ENCODE assay signal across 17 cellular contexts in the genomic region with DNA sequence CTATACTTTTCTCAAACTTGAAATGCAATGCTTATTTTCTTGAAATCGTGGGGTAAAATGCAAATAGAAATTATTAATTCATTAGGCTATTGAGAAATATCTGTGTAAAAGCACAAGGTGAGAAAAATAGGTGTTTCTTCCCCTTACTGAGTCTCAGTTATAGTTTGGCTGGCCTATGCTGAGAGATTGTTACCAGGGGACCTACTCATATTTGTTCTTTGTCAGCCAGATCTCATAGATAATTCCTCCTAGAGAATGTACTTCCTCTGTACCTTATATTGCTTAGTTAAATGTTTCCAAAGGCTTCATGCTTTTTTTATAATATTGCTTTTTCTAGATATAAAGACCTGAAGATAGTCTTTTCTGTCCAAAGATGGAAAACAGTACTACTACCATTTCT. TPM values are rescaled to one million over a fixed set of nuclear protein-coding genes. Genes with fewer than 3 reads are reported as not detected.
DNase-seq lines count a peak whose midpoint lies in the region; FAIRE-seq and TF ChIP-seq lines count a peak whose summit lies in the region.
"Had no signal": no experiment of that assay in that cellular context is flagged by ENCODE, and none has a peak within 500 bp of the region (broad histone marks: within the 10 kb centered on the region; RNA-seq: fewer than 3 reads in every experiment).

No MANE protein-coding gene starts in this region.

- peak overlapping the region; percentile 87 for H3K27ac ChIP-seq in hepatocyte
- peak overlapping the region; percentile 76 to 86 for H3K27ac ChIP-seq in mucosa of rectum (ENCODE audit: low read depth in 2 of 2, low read length in 2 of 2)
- no peak overlapping the region for H3K27ac ChIP-seq in tibial artery
- H3K27ac ChIP-seq: PC-9 had no signal

- peak overlapping the region in 1 of 2 donors; percentile 66 for H3K9ac ChIP-seq in mucosa of rectum (ENCODE audit: low read depth in 1 of 2, low read length in 2 of 2)

- TF ChIP-seq CTCF in Calu3 (IDR thresholded peaks at IDR 0.05; ENCODE audit: unreplicated experiment) (no peak), hepatocyte (IDR thresholded peaks at IDR 0.05; ENCODE audit: poor library complexity) (no peak), tibial artery (IDR thresholded peaks at IDR 0.05) (no peak)

- H3K27me3 ChIP-seq in hepatocyte (no peaks in the 10 kb centered on the region), mucosa of rectum (ENCODE audit: control insufficient read depth in 2 of 2, insufficient read depth in 2 of 2, low read length in 2 of 2) (no peaks in the 10 kb centered on the region), tibial artery (no peaks in the 10 kb centered on the region)

- no peaks in the 10 kb centered on the region for H3K9me3 ChIP-seq in hepatocyte (ENCODE audit: low read depth)
- H3K9me3 ChIP-seq in mucosa of rectum (ENCODE audit: control insufficient read depth in 2 of 2, low read length in 2 of 2), result no peaks in the 10 kb centered on the region
- no peaks in the 10 kb centered on the region for H3K9me3 ChIP-seq in tibial artery

- 56% methylated on average over 1 of the region's 1 CpG for whole genome bisulfite sequencing in hepatocyte (ENCODE audit: low lambda C conversion rate, missing lambda C conversion rate)

- no peak overlapping the region for H2AFZ ChIP-seq in hepatocyte
- H2AFZ ChIP-seq: PC-9 had no signal

- intact Hi-C loops in Calu3 (cut with micrococcal nuclease; ENCODE audit: unreplicated experiment), result loop anchor here (1.0 to 10.0 kb wide), 4 partner anchors 19 to 341 kb away; a partner anchor contains a TSS
- intact Hi-C loops in tibial artery (cut with DNase I; ENCODE audit: low total_unique reads), result no loop called here

- DNase-seq in Calu3 (no peak), RCC 7860 (ENCODE audit: low spot score) (no peak), hepatocyte (ENCODE audit: low spot score) (no peak), tibial artery (no peak), 8988T (no peak), T1000 (lab: John Stamatoyannopoulos, UW) (no peak), DMS79 treated with DMSO at 0.1 percent for 48 hours (lab: John Stamatoyannopoulos, UW) (no peak)
- DNase-seq: C1 segment of cervical spinal cord, DMS 273 treated with DMSO at 0.1 percent for 48 hours, EL, HCEC 1CT, NCI-H1930, NCI-H748 treated with DMSO at 0.1 percent for 48 hours, PC-9 had no signal

- H3K4me3 ChIP-seq in hepatocyte (no peak overlapping the region), mucosa of rectum (ENCODE audit: low read length in 2 of 2) (peak overlapping the region; percentile 13 to 17), tibial artery (no peak overlapping the region)
- H3K4me3 ChIP-seq: PC-9 had no signal

- peak; percentile 64 for FAIRE-seq in RCC 7860 (lab: Jason Lieb, UNC)
- FAIRE-seq: A204.1 had no signal

- H3K36me3 ChIP-seq in hepatocyte (replicated peaks; ENCODE audit: insufficient read depth, low read depth) (no peaks in the 10 kb centered on the region), mucosa of rectum (ENCODE audit: control insufficient read depth in 2 of 2, insufficient read depth in 2 of 2, low read length in 2 of 2) (peaks cover 3 to 4% of the 10 kb centered on the region in 2 donors), tibial artery (no peaks in the 10 kb centered on the region)

- no peaks in the 10 kb centered on the region for H4K20me1 ChIP-seq in hepatocyte (ENCODE audit: insufficient read depth, poor library complexity, severe bottlenecking)

- no peak overlapping the region for H3K27ac Mint-ChIP-seq in Calu3 (ENCODE audit: unreplicated experiment)
- H3K27ac Mint-ChIP-seq: IgD-negative memory B cell had no signal

- no peaks in the 10 kb centered on the region for H3K9me2 ChIP-seq in hepatocyte (replicated peaks; ENCODE audit: insufficient read depth)

- peak overlapping the region; percentile 57 for H3K4me3 Mint-ChIP-seq in Calu3 (ENCODE audit: low read depth, unreplicated experiment)
- H3K4me3 Mint-ChIP-seq: IgD-negative memory B cell had no signal

- no TSS peak for BruUV-seq in Calu3 (replicated peaks; lab: Mats Ljungman, UMichigan)

- no peaks in the 10 kb centered on the region for H3K9me3 Mint-ChIP-seq in Calu3 (ENCODE audit: low read depth, unreplicated experiment)

- H3K4me1 Mint-ChIP-seq in Calu3 (ENCODE audit: low read depth, unreplicated experiment), result peaks cover 17% of the 10 kb centered on the region
- H3K4me1 Mint-ChIP-seq: IgD-negative memory B cell had no signal

- peak overlapping the region; percentile 50 for H3K4me2 ChIP-seq in hepatocyte
- H3K4me2 ChIP-seq: PC-9 had no signal

- H3K79me2 ChIP-seq in hepatocyte, result peaks cover 2% of the 10 kb centered on the region

- H3K36me3 Mint-ChIP-seq in Calu3 (ENCODE audit: insufficient read depth, unreplicated experiment), result peaks cover 19% of the 10 kb centered on the region
- H3K36me3 Mint-ChIP-seq: IgD-negative memory B cell had no signal

- CTCF ChIA-PET in Calu3 (lab: Charles Lee), result interaction anchor here (0.5 to 1.3 kb wide), 9 partner anchors 11 to 92 kb away, joined by 3 to 8 read pairs (median 4); a partner anchor contains a TSS

- H3K4me1 ChIP-seq in hepatocyte (ENCODE audit: insufficient read depth) (peaks cover 12% of the 10 kb centered on the region), mucosa of rectum (ENCODE audit: control insufficient read depth in 2 of 2, insufficient read depth in 2 of 2, low read length in 2 of 2) (peaks cover 4 to 23% of the 10 kb centered on the region in 2 donors), tibial artery (no peaks in the 10 kb centered on the region)

- no peaks in the 10 kb centered on the region for H3K27me3 Mint-ChIP-seq in Calu3 (ENCODE audit: unreplicated experiment)
- H3K27me3 Mint-ChIP-seq: IgD-negative memory B cell had no signal

RNA-seq across cellular contexts. Expression of a gene that starts 60.0 kb away (rescaled TPM):
- 5.6 and 10.9 TPM in 2 replicates for total RNA-seq in Calu3 (2022)
- 7.9 and 12.6 TPM in 2 replicates for total RNA-seq in hepatocyte
- polyA plus RNA-seq in hepatocyte, result 3.3 and 4.4 TPM in 2 replicates

Comparison
In these comparisons a context has a peak if more than half of its experiments do, and no peak if none do; other contexts are left out.
1. H3K27ac ChIP-seq: peak in hepatocyte (single experiment) and mucosa of rectum (2 of 2); none in tibial artery (0 of 2).
2. H3K4me3 ChIP-seq: peak in mucosa of rectum (2 of 2); none in hepatocyte (single experiment) and tibial artery (0 of 2).